ENCODE assay signal across 15 cellular contexts in genomic region chrX:50770702-50771101, GRCh38. TPM values are rescaled to one million over a fixed set of nuclear protein-coding genes. Genes with fewer than 3 reads are reported as not detected.
DNase-seq lines count a peak whose midpoint lies in the region; ATAC-seq, FAIRE-seq and TF ChIP-seq lines count a peak whose summit lies in the region.
"Had no signal": no experiment of that assay in that cellular context is flagged by ENCODE, and none has a peak within 500 bp of the region (broad histone marks: within the 10 kb centered on the region; RNA-seq: fewer than 3 reads in every experiment).

No MANE protein-coding gene starts in this region.

- TF ChIP-seq POLR2A in HCT116 (IDR thresholded peaks at IDR 0.05; ENCODE audit: borderline replicate concordance, extremely low read depth, insufficient read depth, insufficient read length) (no peak), Peyer's patch (IDR thresholded peaks at IDR 0.05) (no peak)

- H2AFZ ChIP-seq in HCT116 (ENCODE audit: low read depth, low read length, poor library complexity, severe bottlenecking): no peak overlapping the region
- no peak overlapping the region for H2AFZ ChIP-seq in hepatocyte

- no peaks in the 10 kb centered on the region for H3K27me3 ChIP-seq in HCT116 (ENCODE audit: insufficient read depth, low read length)
- no peaks in the 10 kb centered on the region for H3K27me3 ChIP-seq in Peyer's patch
- H3K27me3 ChIP-seq in hepatocyte: no peaks in the 10 kb centered on the region
- H3K27me3 ChIP-seq in small intestine (ENCODE audit: control insufficient read depth in 2 of 2, insufficient read depth in 2 of 2, low read length in 2 of 2): no peaks in the 10 kb centered on the region
- H3K27me3 ChIP-seq: ascending aorta had no signal

- H4K20me1 ChIP-seq in HCT116 (ENCODE audit: insufficient read depth) (no peaks in the 10 kb centered on the region), hepatocyte (ENCODE audit: insufficient read depth, poor library complexity, severe bottlenecking) (no peaks in the 10 kb centered on the region)

- RAD21 ChIA-PET in HCT116 (lab: Charles Lee; ENCODE audit: low non-redundant PET in 1 of 2, low total read pairs in 2 of 2, uncharacterized antibody in 2 of 2, unreplicated experiment in 2 of 2): no interaction called here

- H3K27ac ChIP-seq in HCT116 (ENCODE audit: low read depth, low read length): no peak overlapping the region
- H3K27ac ChIP-seq in Peyer's patch: peak overlapping the region in 1 of 4 donors; percentile 19
- H3K27ac ChIP-seq in hepatocyte: peak overlapping the region; percentile 76
- H3K27ac ChIP-seq in small intestine (ENCODE audit: low read depth in 1 of 2, low read length in 1 of 2): peak overlapping the region in 1 of 2 donors; percentile 82
- H3K27ac ChIP-seq: ascending aorta, VCaP had no signal

- no peak overlapping the region for H3K9ac ChIP-seq in HCT116 (ENCODE audit: low read length)

- TF ChIP-seq CTCF in HCT116 (IDR thresholded peaks at IDR 0.05 in 2 of 3, conservative IDR thresholded peaks at IDR 0.05 in 1 of 3; ENCODE audit: borderline replicate concordance in 1 of 3, insufficient read depth in 1 of 3, low read depth in 2 of 3, low read length in 2 of 3) (no peak), Peyer's patch (IDR thresholded peaks at IDR 0.05) (no peak), hepatocyte (IDR thresholded peaks at IDR 0.05; ENCODE audit: poor library complexity) (no peak)

- H3K4me3 ChIP-seq in HCT116 (replicated peaks in 1 of 2; ENCODE audit: low read depth in 1 of 2, low read length in 2 of 2) (no peak overlapping the region), Peyer's patch (no peak overlapping the region), hepatocyte (no peak overlapping the region), small intestine (ENCODE audit: low read depth in 1 of 2, low read length in 2 of 2) (no peak overlapping the region)
- H3K4me3 ChIP-seq: ascending aorta had no signal

- POLR2A ChIA-PET in HCT116 (lab: Charles Lee): no interaction called here

- 29% methylated on average over 2 of the region's 2 CpGs for WGBS in hepatocyte (ENCODE audit: low lambda C conversion rate, missing lambda C conversion rate)
- WGBS in small intestine, 3 donors: 17 to 36% (median 27%) methylated on average over 2 of the region's 2 CpGs

- DNase-seq in HCT116 (ENCODE audit: low read depth, low spot score) (no peak), Peyer's patch (peak in 2 of 3 donors; percentile 54 to 55), hepatocyte (ENCODE audit: low spot score) (peak; percentile 71), small intestine (peak; percentile 78), OCI-M1 (lab: John Stamatoyannopoulos, UW) (no peak)
- DNase-seq: activated CD8-positive, alpha-beta memory T cell treated with anti-CD3 and anti-CD28 coated beads for 24 hours; C1 segment of cervical spinal cord; effector CD8-positive, alpha-beta T cell; GOT3; NCI-H1417 treated with DMSO at 0.1 percent for 48 hours; stimulated activated naive CD4-positive, alpha-beta T cell treated with Interleukin-2 at 50 U/mL for 16 hours had no signal

- H3K9me3 ChIP-seq in HCT116 (ENCODE audit: control insufficient read depth in 1 of 2, insufficient read depth in 1 of 2, low read depth in 1 of 2, low read length in 2 of 2): no peaks in the 10 kb centered on the region
- no peaks in the 10 kb centered on the region for H3K9me3 ChIP-seq in Peyer's patch
- H3K9me3 ChIP-seq in hepatocyte (ENCODE audit: low read depth): no peaks in the 10 kb centered on the region
- no peaks in the 10 kb centered on the region for H3K9me3 ChIP-seq in small intestine (ENCODE audit: control insufficient read depth, low read depth)
- H3K9me3 ChIP-seq: ascending aorta had no signal

- H3K36me3 ChIP-seq in HCT116 (ENCODE audit: control insufficient read depth in 1 of 2, insufficient read depth in 2 of 2, low read length in 2 of 2) (no peaks in the 10 kb centered on the region), Peyer's patch (no peaks in the 10 kb centered on the region), hepatocyte (replicated peaks; ENCODE audit: insufficient read depth, low read depth) (no peaks in the 10 kb centered on the region), small intestine (ENCODE audit: control insufficient read depth in 2 of 2, insufficient read depth in 2 of 2, low read length in 2 of 2) (no peaks in the 10 kb centered on the region)
- H3K36me3 ChIP-seq: ascending aorta had no signal

- H3K4me1 ChIP-seq in HCT116 (ENCODE audit: control insufficient read depth in 1 of 2, insufficient read depth in 2 of 2, low read length in 2 of 2): no peaks in the 10 kb centered on the region
- H3K4me1 ChIP-seq in Peyer's patch: no peaks in the 10 kb centered on the region
- H3K4me1 ChIP-seq in hepatocyte (ENCODE audit: insufficient read depth): peaks cover 12% of the 10 kb centered on the region
- peaks cover 0 to 3% of the 10 kb centered on the region in 2 donors for H3K4me1 ChIP-seq in small intestine (ENCODE audit: control insufficient read depth in 2 of 2, insufficient read depth in 1 of 2, low read depth in 1 of 2, low read length in 1 of 2)
- H3K4me1 ChIP-seq: ascending aorta had no signal

- H3K4me2 ChIP-seq in HCT116 (ENCODE audit: low read length): no peak overlapping the region
- H3K4me2 ChIP-seq in hepatocyte: peak overlapping the region; percentile 15

- no TSS peak for BruUV-seq in HCT116 (replicated peaks; lab: Mats Ljungman, UMichigan)

- ATAC-seq in HCT116 (no peak), HG03095 (IDR thresholded peaks at IDR 0.05; ENCODE audit: unreplicated experiment) (no peak), GM18858 (IDR thresholded peaks at IDR 0.05; ENCODE audit: unreplicated experiment) (no peak)

- no peak for TF ChIP-seq RAD21 in HCT116 (IDR thresholded peaks at IDR 0.05; ENCODE audit: low read depth)

- CTCF ChIA-PET in HCT116 (lab: Charles Lee): no interaction called here

- H3K9me2 ChIP-seq in HCT116 (ENCODE audit: insufficient read depth) (no peaks in the 10 kb centered on the region), hepatocyte (replicated peaks; ENCODE audit: insufficient read depth) (no peaks in the 10 kb centered on the region)

- FAIRE-seq in small intestine (lab: Jason Lieb, UNC): no peak

- H3K79me2 ChIP-seq in HCT116 (ENCODE audit: insufficient read depth, low read length) (no peaks in the 10 kb centered on the region), hepatocyte (peaks cover 6% of the 10 kb centered on the region)

- intact Hi-C loops in HCT116 (cut with micrococcal nuclease): no loop called here

TF ChIP-seq in HCT116, 20 proteins besides CTCF, POLR2A, EP300 and RAD21:
- TF ChIP-seq MAX (IDR thresholded peaks at IDR 0.05): no peak
- peak; percentile 14 for TF ChIP-seq TCF7L2 (IDR thresholded peaks at IDR 0.05; ENCODE audit: borderline replicate concordance, extremely low read depth, insufficient read depth, insufficient read length)

RNA-seq across cellular contexts. Expression of gene SHROOM4, which starts 43.3 kb away (rescaled TPM):
- total RNA-seq in HCT116 (2021; ENCODE audit: unreplicated experiment) (0.05 TPM), Peyer's patch (10 to 100 TPM in 1 of 4 donors, 1 to 10 TPM in 3; 3.3 to 10.0 (median 8.9) TPM), hepatocyte (7.1 and 7.3 TPM in 2 replicates)
- polyA plus RNA-seq in HCT116 (2012): not detected in 2 replicates
- polyA plus RNA-seq in hepatocyte (1.6 and 2.8 TPM in 2 replicates), small intestine (1 to 10 TPM in 1 of 3 donors, under 1 TPM in 2; under 0.01 to 3.1 (median 0.54) TPM)

Comparison
In these comparisons a context has a peak if more than half of its experiments do, and no peak if none do; other contexts are left out.
1. DNase-seq: peak in Peyer's patch (2 of 3), hepatocyte (single experiment) and small intestine (single experiment); none in HCT116 (single experiment) and OCI-M1 (single experiment).